In genomic region chr4:7691061-7691460, GRCh38 we compare ENCODE assay signal across 32 cellular contexts.
"Had no signal": no experiment of that assay in that cellular context is flagged by ENCODE, and none has a peak within 500 bp of the region (broad histone marks: within the 10 kb centered on the region; RNA-seq: fewer than 3 reads in every experiment).

No MANE protein-coding gene starts in this region.

- H3K27me3 Mint-ChIP-seq: activated B cell treated with CpG ODN at 0.5 μM for 24 hours; activated CD8-positive, alpha-beta T cell treated with anti-CD3 and anti-CD28 coated beads for 36 hours; activated naive CD4-positive, alpha-beta T cell treated with anti-CD3 and anti-CD28 coated beads, Interleukin-2, amount 50 U/mL, for 24 hours; activated naive CD8-positive, alpha-beta T cell treated with anti-CD3 and anti-CD28 coated beads for 36 hours; activated naive CD8-positive, alpha-beta T cell treated with anti-CD3 and anti-CD28 coated beads, Interleukin-2, amount 50 U/mL, for 24 hours; central memory CD8-positive, alpha-beta T cell; effector memory CD8-positive, alpha-beta T cell; T-helper 17 cell had no signal

- H3K36me3 Mint-ChIP-seq: activated naive CD4-positive, alpha-beta T cell treated with anti-CD3 and anti-CD28 coated beads, Interleukin-2, amount 50 U/mL, for 24 hours; activated naive CD8-positive, alpha-beta T cell treated with anti-CD3 and anti-CD28 coated beads for 36 hours had no signal

- H3K4me1 ChIP-seq: adrenal gland, ascending aorta, esophagus muscularis mucosa, foreskin keratinocyte, gastrocnemius medialis had no signal

- H3K4me1 Mint-ChIP-seq: activated B cell treated with CpG ODN at 0.5 μM for 24 hours; activated naive CD4-positive, alpha-beta T cell treated with anti-CD3 and anti-CD28 coated beads, Interleukin-2, amount 50 U/mL, for 24 hours; activated naive CD8-positive, alpha-beta T cell treated with anti-CD3 and anti-CD28 coated beads for 36 hours; activated naive CD8-positive, alpha-beta T cell treated with anti-CD3 and anti-CD28 coated beads, Interleukin-2, amount 50 U/mL, for 24 hours; central memory CD8-positive, alpha-beta T cell; T-helper 17 cell had no signal

- DNase-seq: activated B cell treated with CpG ODN at 0.5 μM for 24 hours; activated CD4-positive, alpha-beta T cell treated with anti-CD3 and anti-CD28 coated beads for 48 hours; activated CD4-positive, alpha-beta T cell treated with anti-CD3 and anti-CD28 coated beads, Interleukin-2, amount 50 U/mL, for 1 hour; activated CD4-positive, alpha-beta T cell treated with anti-CD3 and anti-CD28 coated beads, Interleukin-2, amount 50 U/mL, for 48 hours; activated CD8-positive, alpha-beta memory T cell treated with anti-CD3 and anti-CD28 coated beads for 24 hours; activated CD8-positive, alpha-beta T cell treated with anti-CD3 and anti-CD28 coated beads for 36 hours; activated effector memory CD4-positive, alpha-beta T cell treated with anti-CD3 and anti-CD28 coated beads, Interleukin-2, amount 50 U/mL, for 16 hours; activated naive CD4-positive, alpha-beta T cell treated with anti-CD3 and anti-CD28 coated beads for 36 hours; activated naive CD8-positive, alpha-beta T cell treated with anti-CD3 and anti-CD28 coated beads for 36 hours; activated naive CD8-positive, alpha-beta T cell treated with anti-CD3 and anti-CD28 coated beads, Interleukin-2, amount 50 U/mL, for 24 hours; activated T-cell treated with anti-CD3 and anti-CD28 coated beads, Interleukin-2, amount 50 U/mL, for 48 hours; adrenal gland; amygdala; brain microvascular endothelial cell; cortex of kidney; dermis blood vessel endothelial cell; effector CD4-positive, alpha-beta T cell; effector memory CD8-positive, alpha-beta T cell; erythroblast; foreskin keratinocyte; gastrocnemius medialis; T-helper 1 cell; T-helper 17 cell; T1000; WERI-Rb-1 had no signal

- H3K27me3 ChIP-seq: adrenal gland, ascending aorta, brain microvascular endothelial cell, esophagus muscularis mucosa, gastrocnemius medialis had no signal

- H3K9me3 Mint-ChIP-seq: activated CD8-positive, alpha-beta T cell treated with anti-CD3 and anti-CD28 coated beads for 36 hours; activated naive CD4-positive, alpha-beta T cell treated with anti-CD3 and anti-CD28 coated beads for 36 hours; activated naive CD4-positive, alpha-beta T cell treated with anti-CD3 and anti-CD28 coated beads, Interleukin-2, amount 50 U/mL, for 24 hours; activated naive CD8-positive, alpha-beta T cell treated with anti-CD3 and anti-CD28 coated beads for 36 hours; activated naive CD8-positive, alpha-beta T cell treated with anti-CD3 and anti-CD28 coated beads, Interleukin-2, amount 50 U/mL, for 24 hours; activated T-helper 1 cell treated with anti-CD3 and anti-CD28 coated beads, Interleukin-12 subunit alpha, Interleukin-12 subunit beta, Interleukin-2, Interleukin-4 antibody, amounts not matched to agents 30 ng/mL and 10 ng/mL and 1 ng/mL, durations not matched to agents 14 hours and 24 hours and 36 hours; activated T-helper 2 cell treated with anti-CD3 and anti-CD28 coated beads, Interferon-gamma antibody, Interleukin-2, Interleukin-4, amounts not matched to agents 10 μg/mL and 5 μg/mL and 100 μg/mL, durations not matched to agents 14 hours and 24 hours and 36 hours; central memory CD8-positive, alpha-beta T cell; effector memory CD8-positive, alpha-beta T cell; T-helper 2 cell treated with Interferon-gamma antibody and Interleukin-4, amounts not matched to agents 5 μg/mL and 100 μg/mL, for 36 hours had no signal

- H3K27ac Mint-ChIP-seq: activated B cell treated with CpG ODN at 0.5 μM for 24 hours; activated CD8-positive, alpha-beta T cell treated with anti-CD3 and anti-CD28 coated beads for 36 hours; activated naive CD4-positive, alpha-beta T cell treated with anti-CD3 and anti-CD28 coated beads for 36 hours; activated naive CD4-positive, alpha-beta T cell treated with anti-CD3 and anti-CD28 coated beads, Interleukin-2, amount 50 U/mL, for 24 hours; activated naive CD8-positive, alpha-beta T cell treated with anti-CD3 and anti-CD28 coated beads for 36 hours; activated naive CD8-positive, alpha-beta T cell treated with anti-CD3 and anti-CD28 coated beads, Interleukin-2, amount 50 U/mL, for 24 hours; activated T-helper 1 cell treated with anti-CD3 and anti-CD28 coated beads, Interleukin-12 subunit alpha, Interleukin-12 subunit beta, Interleukin-2, Interleukin-4 antibody, amounts not matched to agents 30 ng/mL and 10 ng/mL and 1 ng/mL, durations not matched to agents 14 hours and 24 hours and 36 hours; activated T-helper 2 cell treated with anti-CD3 and anti-CD28 coated beads, Interferon-gamma antibody, Interleukin-2, Interleukin-4, amounts not matched to agents 10 μg/mL and 5 μg/mL and 100 μg/mL, durations not matched to agents 14 hours and 24 hours and 36 hours; T-helper 17 cell; T-helper 2 cell treated with Interferon-gamma antibody and Interleukin-4, amounts not matched to agents 5 μg/mL and 100 μg/mL, for 36 hours had no signal

- H3K9me3 ChIP-seq: adrenal gland, ascending aorta, esophagus muscularis mucosa, gastrocnemius medialis had no signal

- H3K36me3 ChIP-seq: adrenal gland, ascending aorta, brain microvascular endothelial cell, gastrocnemius medialis had no signal

- H3K4me3 Mint-ChIP-seq: activated B cell treated with CpG ODN at 0.5 μM for 24 hours; activated CD8-positive, alpha-beta T cell treated with anti-CD3 and anti-CD28 coated beads for 36 hours; activated naive CD4-positive, alpha-beta T cell treated with anti-CD3 and anti-CD28 coated beads for 36 hours; activated naive CD4-positive, alpha-beta T cell treated with anti-CD3 and anti-CD28 coated beads, Interleukin-2, amount 50 U/mL, for 24 hours; activated naive CD8-positive, alpha-beta T cell treated with anti-CD3 and anti-CD28 coated beads for 36 hours; activated naive CD8-positive, alpha-beta T cell treated with anti-CD3 and anti-CD28 coated beads, Interleukin-2, amount 50 U/mL, for 24 hours; activated T-helper 1 cell treated with anti-CD3 and anti-CD28 coated beads, Interleukin-12 subunit alpha, Interleukin-12 subunit beta, Interleukin-2, Interleukin-4 antibody, amounts not matched to agents 30 ng/mL and 10 ng/mL and 1 ng/mL, durations not matched to agents 14 hours and 24 hours and 36 hours; central memory CD8-positive, alpha-beta T cell; effector memory CD8-positive, alpha-beta T cell; T-helper 17 cell; T-helper 2 cell treated with Interferon-gamma antibody and Interleukin-4, amounts not matched to agents 5 μg/mL and 100 μg/mL, for 36 hours had no signal

- H3K27ac ChIP-seq: adrenal gland, ascending aorta, brain microvascular endothelial cell, esophagus muscularis mucosa, foreskin keratinocyte, gastrocnemius medialis, WERI-Rb-1 had no signal

- H3K4me3 ChIP-seq: adrenal gland, ascending aorta, esophagus muscularis mucosa, gastrocnemius medialis had no signal
